22 cellular contexts compared by ENCODE assay signal in genomic region chr3:59064276-59064675, GRCh38. TPM values are rescaled to one million over a fixed set of nuclear protein-coding genes. Genes with fewer than 3 reads are reported as not detected.
DNase-seq lines count a peak whose midpoint lies in the region; ATAC-seq and TF ChIP-seq lines count a peak whose summit lies in the region.
"Had no signal": no experiment of that assay in that cellular context is flagged by ENCODE, and none has a peak within 500 bp of the region (broad histone marks: within the 10 kb centered on the region; RNA-seq: fewer than 3 reads in every experiment).

No MANE protein-coding gene starts in this region.

- DNase-seq in GM12864 (ENCODE audit: low read depth) (no peak), brain microvascular endothelial cell (no peak), mucosa of descending colon (peak in 2 of 3 donors; percentile 34 to 50), C1 segment of cervical spinal cord (lab: John Stamatoyannopoulos, UW) (no peak), NK-92 (lab: John Stamatoyannopoulos, UW; ENCODE audit: unreplicated experiment) (no peak), lower lobe of right lung (no peak)
- DNase-seq: activated CD4-positive, alpha-beta memory T cell treated with anti-CD3 and anti-CD28 coated beads for 36 hours; activated naive CD4-positive, alpha-beta T cell; AML-193; anterior cingulate cortex; Caco-2; effector memory CD8-positive, alpha-beta T cell; Kasumi-1; mammary epithelial cell; NCI-H524; ovary; PC-9; stimulated activated naive B cell treated with anti-CD40 and anti-IgM and Interleukin-4, amounts not matched to agents 10 μg/mL and 1 μg/mL and 100 μg/mL, for 72 hours; trophoblast cell had no signal

- H3K27me3 ChIP-seq in Loucy (ENCODE audit: insufficient read depth, low read length, poor library complexity, severe bottlenecking), result no peaks in the 10 kb centered on the region
- H3K27me3 ChIP-seq in brain microvascular endothelial cell (replicated peaks), result no peaks in the 10 kb centered on the region
- H3K27me3 ChIP-seq in lower lobe of right lung (ENCODE audit: low read depth), result no peaks in the 10 kb centered on the region
- H3K27me3 ChIP-seq: ovary had no signal

- in situ Hi-C loops in brain microvascular endothelial cell (cut with HindIII; ENCODE audit: low pct_ligation_motif_present, low sequenced_read_pairs), result no loop called here

- TF ChIP-seq CTCF in GM12864 (IDR thresholded peaks at IDR 0.05; ENCODE audit: low read depth, low read length, missing control alignments) (peak; percentile 52), Loucy (conservative IDR thresholded peaks at IDR 0.05; ENCODE audit: low read length) (peak; percentile 62), brain microvascular endothelial cell (IDR thresholded peaks at IDR 0.05; ENCODE audit: low read depth, low read length, missing control alignments) (peak; percentile 29), mucosa of descending colon (IDR thresholded peaks at IDR 0.05) (no peak), lower lobe of right lung (IDR thresholded peaks at IDR 0.05) (no peak)

- no peak overlapping the region for H3K4me2 ChIP-seq in Loucy (ENCODE audit: low read depth, low read length, poor library complexity, severe bottlenecking)
- H3K4me2 ChIP-seq: PC-9 had no signal

- no peaks in the 10 kb centered on the region for H3K9me2 ChIP-seq in Loucy (replicated peaks; ENCODE audit: low read depth, low read length)

- H3K4me3 ChIP-seq in GM12864 (ENCODE audit: low read depth, low read length), result no peak overlapping the region
- no peak overlapping the region for H3K4me3 ChIP-seq in Loucy (ENCODE audit: low read length, poor library complexity, severe bottlenecking)
- no peak overlapping the region for H3K4me3 ChIP-seq in brain microvascular endothelial cell (ENCODE audit: low read depth, low read length)
- no peak overlapping the region for H3K4me3 ChIP-seq in mucosa of descending colon
- no peak overlapping the region for H3K4me3 ChIP-seq in lower lobe of right lung
- H3K4me3 ChIP-seq: ovary, PC-9 had no signal

- no peaks in the 10 kb centered on the region for H3K36me3 ChIP-seq in Loucy (ENCODE audit: insufficient read depth, low read length)
- no peaks in the 10 kb centered on the region for H3K36me3 ChIP-seq in brain microvascular endothelial cell (replicated peaks)
- no peaks in the 10 kb centered on the region for H3K36me3 ChIP-seq in mucosa of descending colon (ENCODE audit: low read depth)
- H3K36me3 ChIP-seq in lower lobe of right lung, result no peaks in the 10 kb centered on the region
- H3K36me3 ChIP-seq: ovary had no signal

- H2AFZ ChIP-seq in Loucy (ENCODE audit: low read length), result no peak overlapping the region
- H2AFZ ChIP-seq: PC-9 had no signal

- H3K27ac ChIP-seq in brain microvascular endothelial cell, result no peak overlapping the region
- H3K27ac ChIP-seq in lower lobe of right lung, result no peak overlapping the region
- H3K27ac ChIP-seq: ovary, PC-9 had no signal

- intact Hi-C loops in mucosa of descending colon (cut with DNase I, micrococcal nuclease), result no loop called here
- intact Hi-C loops in lower lobe of right lung (cut with DNase I), result no loop called here

- peak; percentile 50 for ATAC-seq in mucosa of descending colon
- ATAC-seq in GM21423 (IDR thresholded peaks at IDR 0.05; ENCODE audit: unreplicated experiment), result no peak
- no peak for ATAC-seq in lower lobe of right lung
- ATAC-seq: effector memory CD8-positive, alpha-beta T cell; sciatic nerve; stimulated activated naive B cell treated with anti-CD40 and anti-IgM and Interleukin-4, amounts not matched to agents 10 μg/mL and 1 μg/mL and 100 μg/mL, for 72 hours had no signal

- no peaks in the 10 kb centered on the region for H3K9me3 ChIP-seq in Loucy (ENCODE audit: insufficient read depth, low read depth, low read length)
- no peaks in the 10 kb centered on the region for H3K9me3 ChIP-seq in mucosa of descending colon
- H3K9me3 ChIP-seq in lower lobe of right lung, result no peaks in the 10 kb centered on the region
- H3K9me3 ChIP-seq: Caco-2, ovary had no signal

- no peak overlapping the region for H3K9ac ChIP-seq in Loucy (ENCODE audit: low read depth, low read length, poor library complexity, severe bottlenecking)

- H3K79me2 ChIP-seq in Loucy (ENCODE audit: insufficient read depth, low read length), result no peaks in the 10 kb centered on the region

- H3K4me1 ChIP-seq in Loucy (ENCODE audit: insufficient read depth, low read length, poor library complexity, severe bottlenecking), result no peaks in the 10 kb centered on the region
- no peaks in the 10 kb centered on the region for H3K4me1 ChIP-seq in mucosa of descending colon (ENCODE audit: low read depth)
- H3K4me1 ChIP-seq in lower lobe of right lung, result no peaks in the 10 kb centered on the region
- H3K4me1 ChIP-seq: Caco-2 had no signal

- no peaks in the 10 kb centered on the region for H4K20me1 ChIP-seq in Loucy (ENCODE audit: insufficient read depth, low read length, poor library complexity, severe bottlenecking)

- H3F3A ChIP-seq in Loucy (ENCODE audit: low read depth), result no peaks in the 10 kb centered on the region

RNA-seq across cellular contexts. Expression of gene CFAP20DC, which starts 14.5 kb away (rescaled TPM):
- total RNA-seq in mucosa of descending colon (1 to 10 TPM in 1 of 3 donors, under 1 TPM in 2; 0.49 to 1.0 (median 0.57) TPM), lower lobe of right lung (0.71 TPM)

Comparison
In these comparisons a context has a peak if more than half of its experiments do, and no peak if none do; other contexts are left out.
1. DNase-seq: peak in mucosa of descending colon (2 of 3); none in GM12864 (single experiment), brain microvascular endothelial cell (single experiment), C1 segment of cervical spinal cord (0 of 14), NK-92 (single experiment) and lower lobe of right lung (single experiment).
2. CTCF ChIP-seq: peak in GM12864 (single experiment), Loucy (single experiment) and brain microvascular endothelial cell (single experiment); none in mucosa of descending colon (single experiment) and lower lobe of right lung (single experiment).